In genomic region chr9:105114956-105115728, GRCh38 we compare ENCODE assay signal across 9 cellular contexts.
A peak's percentile ranks its signal among the peaks of the same experiment; 100 is the strongest.
DNase-seq lines count a peak whose midpoint lies in the region; ATAC-seq and TF ChIP-seq lines count a peak whose summit lies in the region.
"Had no signal": no experiment of that assay in that cellular context is flagged by ENCODE, and none has a peak within 500 bp of the region (broad histone marks: within the 10 kb centered on the region; RNA-seq: fewer than 3 reads in every experiment).

No MANE protein-coding gene starts in this region.

- peaks cover 8 to 32% (median 22%) of the 10 kb centered on the region in 6 donors for H3K4me1 ChIP-seq in spleen

- H3K27me3 Mint-ChIP-seq in effector memory CD8-positive, alpha-beta T cell, result peaks cover 0 to 18% of the 10 kb centered on the region in 2 donors

- 33 to 44% (median 34%) methylated on average over 11 of the region's 11 CpGs for WGBS in spleen, 5 donors

- H3K36me3 ChIP-seq in spleen (no peaks in the 10 kb centered on the region), MG63 (no peaks in the 10 kb centered on the region)

- ATAC-seq in HG02852 (IDR thresholded peaks at IDR 0.05; ENCODE audit: unreplicated experiment) (peak; percentile 67), omental fat pad (ENCODE audit: low FRiP score) (no peak)
- ATAC-seq in effector memory CD8-positive, alpha-beta T cell (replicated peaks), result peak; percentile 95

- TF ChIP-seq CTCF in spleen (IDR thresholded peaks at IDR 0.05 in 8 of 11, conservative IDR thresholded peaks at IDR 0.05 in 3 of 11) (no peak), omental fat pad (IDR thresholded peaks at IDR 0.05) (no peak)

- peak overlapping the region in 4 of 8 donors; percentile 25 to 38 (median 32) for H3K27ac ChIP-seq in spleen
- H3K27ac ChIP-seq: 22Rv1 had no signal

- no peak overlapping the region for H3K4me3 ChIP-seq in spleen
- no peak overlapping the region for H3K4me3 ChIP-seq in MG63

- peak overlapping the region in 1 of 2 donors; percentile 39 for H3K27ac Mint-ChIP-seq in effector memory CD8-positive, alpha-beta T cell

- H3K4me1 Mint-ChIP-seq in effector memory CD8-positive, alpha-beta T cell (ENCODE audit: low read depth in 2 of 2), result peaks cover 19 to 26% of the 10 kb centered on the region in 2 donors

- no peaks in the 10 kb centered on the region for H3K36me3 Mint-ChIP-seq in effector memory CD8-positive, alpha-beta T cell (ENCODE audit: insufficient read depth)

- peak; percentile 71 for DNase-seq in DMS 273 (lab: John Stamatoyannopoulos, UW; ENCODE audit: unreplicated experiment)
- DNase-seq in DMS 273 treated with DMSO at 0.1 percent for 48 hours (lab: John Stamatoyannopoulos, UW), result no peak
- peak; percentile 92 for DNase-seq in NOMO-1 treated with dmso at 0.1 percent for 144 hours (lab: John Stamatoyannopoulos, UW; ENCODE audit: unreplicated experiment)
- peak; percentile 7 to 23 (median 13) for DNase-seq in effector memory CD8-positive, alpha-beta T cell
- DNase-seq in spleen, result peak; percentile 83
- DNase-seq in omental fat pad (ENCODE audit: low spot score), result no peak
- DNase-seq in MG63, result no peak

- H3K27me3 ChIP-seq in spleen (replicated peaks in 1 of 7) (no peaks in the 10 kb centered on the region), MG63 (no peaks in the 10 kb centered on the region)

- no peaks in the 10 kb centered on the region for H3K9me3 Mint-ChIP-seq in effector memory CD8-positive, alpha-beta T cell

- H3K9me3 ChIP-seq in spleen (no peaks in the 10 kb centered on the region), MG63 (no peaks in the 10 kb centered on the region)

- intact Hi-C loops in spleen (cut with DNase I; ENCODE audit: low total_unique reads), result no loop called here

- no peak for TF ChIP-seq POLR2A in spleen (IDR thresholded peaks at IDR 0.05)

- H3K4me3 Mint-ChIP-seq in effector memory CD8-positive, alpha-beta T cell, result peak overlapping the region; percentile 62 to 64

Comparison
In these comparisons a context has a peak if more than half of its experiments do, and no peak if none do; other contexts are left out.
1. DNase-seq: peak in DMS 273 (single experiment), NOMO-1 treated with dmso at 0.1 percent for 144 hours (single experiment), effector memory CD8-positive, alpha-beta T cell (3 of 3) and spleen (single experiment); none in DMS 273 treated with DMSO at 0.1 percent for 48 hours (single experiment), omental fat pad (single experiment) and MG63 (single experiment).